In genomic region chr1:244843148-244843978, GRCh38 we compare ENCODE assay signal across 16 cellular contexts. TPM values are rescaled to one million over a fixed set of nuclear protein-coding genes. Genes with fewer than 3 reads are reported as not detected.
A peak's percentile ranks its signal among the peaks of the same experiment; 100 is the strongest.
DNase-seq lines count a peak whose midpoint lies in the region; ATAC-seq and TF ChIP-seq lines count a peak whose summit lies in the region.
"Had no signal": no experiment of that assay in that cellular context is flagged by ENCODE, and none has a peak within 500 bp of the region (broad histone marks: within the 10 kb centered on the region; RNA-seq: fewer than 3 reads in every experiment).

No MANE protein-coding gene starts in this region.

- intact Hi-C loops in Right ventricle myocardium inferior (cut with DNase I) = no loop called here
- intact Hi-C loops in ovary (cut with DNase I) = no loop called here

- no peak for TF ChIP-seq CTCF in cardiac muscle cell (IDR thresholded peaks at IDR 0.05; ENCODE audit: low read depth, low read length)
- no peak for TF ChIP-seq CTCF in HEK293 (tag by site-specific recombination; IDR thresholded peaks at IDR 0.05)
- TF ChIP-seq CTCF in progenitor cell of endocrine pancreas (IDR thresholded peaks at IDR 0.05; ENCODE audit: unreplicated experiment) = no peak
- no peak for TF ChIP-seq CTCF in ovary (IDR thresholded peaks at IDR 0.05)

- H3K4me1 ChIP-seq in cardiac muscle cell (ENCODE audit: low read depth) (no peaks in the 10 kb centered on the region), HEK293 (ENCODE audit: control insufficient read depth, insufficient read depth, low read length) (no peaks in the 10 kb centered on the region), adipocyte (ENCODE audit: control insufficient read depth, insufficient read depth, low read length) (peaks cover 18% of the 10 kb centered on the region), ovary (ENCODE audit: insufficient read depth) (peaks cover 4% of the 10 kb centered on the region)

- TF ChIP-seq EP300 in ovary (IDR thresholded peaks at IDR 0.05) = no peak

- H3K27ac ChIP-seq in cardiac muscle cell (peak overlapping the region; percentile 61), HEK293 (ENCODE audit: extremely low read depth, low read depth, low read length) (no peak overlapping the region), ovary (no peak overlapping the region)

- H3K4me3 ChIP-seq in cardiac muscle cell = no peak overlapping the region
- no peak overlapping the region for H3K4me3 ChIP-seq in HEK293 (ENCODE audit: low read depth, low read length)
- no peak overlapping the region for H3K4me3 ChIP-seq in adipocyte (ENCODE audit: low read length)
- no peak overlapping the region for H3K4me3 ChIP-seq in ovary
- H3K4me3 ChIP-seq: heart left ventricle, MG63 had no signal

- H3K4me1 Mint-ChIP-seq in progenitor cell of endocrine pancreas (ENCODE audit: low read depth) = peaks cover 25% of the 10 kb centered on the region

- H3K36me3 Mint-ChIP-seq in progenitor cell of endocrine pancreas (ENCODE audit: insufficient read depth) = peaks cover 30% of the 10 kb centered on the region

- H3K9me3 ChIP-seq in cardiac muscle cell (ENCODE audit: low read depth) (no peaks in the 10 kb centered on the region), HEK293 (ENCODE audit: control insufficient read depth, insufficient read depth, low read depth, low read length) (no peaks in the 10 kb centered on the region), adipocyte (ENCODE audit: control insufficient read depth, low read length) (no peaks in the 10 kb centered on the region), ovary (no peaks in the 10 kb centered on the region)
- H3K9me3 ChIP-seq: heart left ventricle, MG63 had no signal

- peak overlapping the region; percentile 50 for H3K9ac ChIP-seq in adipocyte (ENCODE audit: low read length)

- POLR2A ChIA-PET in HEK293 (lab: Yijun Ruan, JAX) = interaction anchor here (1.4 kb wide), 1 partner anchor 18 kb away, joined by 3 read pairs; no protein-coding TSS in a partner anchor

- DNase-seq in cardiac muscle cell (ENCODE audit: low read depth in 1 of 2, low spot score in 1 of 2) = no peak
- DNase-seq in Right ventricle myocardium inferior (ENCODE audit: missing footprints) = no peak
- peak; percentile 56 for DNase-seq in adipocyte (ENCODE audit: low read depth)
- DNase-seq in progenitor cell of endocrine pancreas (ENCODE audit: low spot score, unreplicated experiment) = no peak
- DNase-seq in cerebellar nuclear complex (lab: John Stamatoyannopoulos, UW) = no peak
- no peak for DNase-seq in Ammon's horn (ENCODE audit: low spot score)
- DNase-seq in ovary = no peak
- DNase-seq: activated CD4-positive, alpha-beta T cell treated with anti-CD3 and anti-CD28 coated beads, Interleukin-2, amount 50 U/mL, for 4 hours; GDM1; heart left ventricle; MG63; NCI-H146; stimulated activated CD4-positive, alpha-beta T cell treated with anti-CD3 and anti-CD28 coated beads, Interleukin-1b, Interleukin-23, amount 100 ng/mL, for 48 hours had no signal

- ATAC-seq in Right ventricle myocardium inferior = no peak
- ATAC-seq: heart left ventricle, sciatic nerve had no signal

- H3K36me3 ChIP-seq in cardiac muscle cell (peaks cover 67% of the 10 kb centered on the region), HEK293 (ENCODE audit: control insufficient read depth in 2 of 2, insufficient read depth in 1 of 2, low read length in 2 of 2) (peaks cover 68 to 97% of the 10 kb centered on the region in 2 experiments), adipocyte (ENCODE audit: control insufficient read depth, insufficient read depth, low read length, severe bottlenecking) (peaks cover 96% of the 10 kb centered on the region), ovary (no peaks in the 10 kb centered on the region)

- no peak for TF ChIP-seq POLR2A in ovary (IDR thresholded peaks at IDR 0.05)

- WGBS in ovary, 3 donors = 67 to 79% (median 72%) methylated on average over 6 of the region's 6 CpGs

- peak overlapping the region; percentile 62 for H3K27ac Mint-ChIP-seq in progenitor cell of endocrine pancreas

- H3K9me3 Mint-ChIP-seq in progenitor cell of endocrine pancreas (ENCODE audit: low read depth) = no peaks in the 10 kb centered on the region
- H3K9me3 Mint-ChIP-seq: activated T-helper 1 cell treated with anti-CD3 and anti-CD28 coated beads, Interleukin-12 subunit alpha, Interleukin-12 subunit beta, Interleukin-2, Interleukin-4 antibody, amounts not matched to agents 30 ng/mL and 10 ng/mL and 1 ng/mL, durations not matched to agents 14 hours and 24 hours and 36 hours had no signal

- H3K27me3 ChIP-seq in cardiac muscle cell (no peaks in the 10 kb centered on the region), adipocyte (replicated peaks; ENCODE audit: control insufficient read depth, insufficient read depth, low read length) (no peaks in the 10 kb centered on the region), ovary (no peaks in the 10 kb centered on the region)
- H3K27me3 ChIP-seq: heart left ventricle, MG63 had no signal

- CTCF ChIA-PET in HEK293 (lab: Yijun Ruan, JAX) = interaction anchor here (0.6 to 2.3 kb wide), 4 partner anchors 11 to 239 kb away, joined by 3 to 10 read pairs (median 3); no protein-coding TSS in a partner anchor

- H3K4me3 Mint-ChIP-seq in progenitor cell of endocrine pancreas (ENCODE audit: low read depth) = no peak overlapping the region
- H3K4me3 Mint-ChIP-seq: activated T-helper 1 cell treated with anti-CD3 and anti-CD28 coated beads, Interleukin-12 subunit alpha, Interleukin-12 subunit beta, Interleukin-2, Interleukin-4 antibody, amounts not matched to agents 30 ng/mL and 10 ng/mL and 1 ng/mL, durations not matched to agents 14 hours and 24 hours and 36 hours had no signal

- no peaks in the 10 kb centered on the region for H3K27me3 Mint-ChIP-seq in progenitor cell of endocrine pancreas

TF ChIP-seq in HEK293, 187 proteins besides CTCF, POLR2A, EP300 and RAD21:
- peak; percentile 48; the same call in 1 of the 2 replicates for TF ChIP-seq ZBTB44 (tag by site-specific recombination; IDR thresholded peaks at IDR 0.05)
- TF ChIP-seq PRDM6 (tag by site-specific recombination; IDR thresholded peaks at IDR 0.05) = peak; percentile 82
- TF ChIP-seq ZNF510 (tag by site-specific recombination; IDR thresholded peaks at IDR 0.05; ENCODE audit: insufficient replicate concordance) = no peak

RNA-seq across cellular contexts. Expression of gene COX20, which starts 7.9 kb away (rescaled TPM):
- total RNA-seq in cardiac muscle cell = 51.2 and 55.8 TPM in 2 replicates
- polyA plus RNA-seq in cardiac muscle cell = 68.1 and 104 TPM in 2 replicates
- total RNA-seq in Right ventricle myocardium inferior = 58.4 TPM
- 31.0 and 31.8 TPM in 2 replicates for total RNA-seq in progenitor cell of endocrine pancreas
- 10 to 100 TPM; 25.2 to 40.0 (median 35.8) TPM for total RNA-seq in ovary
- 100 to 1,000 TPM in 1 of 2 donors, 10 to 100 TPM in 1; 37.7 to 107 TPM for polyA plus RNA-seq in ovary

RNA-seq across cellular contexts. Expression of gene HNRNPU, which starts 21.0 kb away (rescaled TPM):
- 267 and 447 TPM in 2 replicates for total RNA-seq in cardiac muscle cell
- polyA plus RNA-seq in cardiac muscle cell = 345 and 382 TPM in 2 replicates
- total RNA-seq in Right ventricle myocardium inferior = 165 TPM
- total RNA-seq in progenitor cell of endocrine pancreas = 512 and 526 TPM in 2 replicates
- 100 to 1,000 TPM; 269 to 408 (median 314) TPM for total RNA-seq in ovary
- polyA plus RNA-seq in ovary = 100 to 1,000 TPM; 163 to 377 TPM
